In the genomic region with DNA sequence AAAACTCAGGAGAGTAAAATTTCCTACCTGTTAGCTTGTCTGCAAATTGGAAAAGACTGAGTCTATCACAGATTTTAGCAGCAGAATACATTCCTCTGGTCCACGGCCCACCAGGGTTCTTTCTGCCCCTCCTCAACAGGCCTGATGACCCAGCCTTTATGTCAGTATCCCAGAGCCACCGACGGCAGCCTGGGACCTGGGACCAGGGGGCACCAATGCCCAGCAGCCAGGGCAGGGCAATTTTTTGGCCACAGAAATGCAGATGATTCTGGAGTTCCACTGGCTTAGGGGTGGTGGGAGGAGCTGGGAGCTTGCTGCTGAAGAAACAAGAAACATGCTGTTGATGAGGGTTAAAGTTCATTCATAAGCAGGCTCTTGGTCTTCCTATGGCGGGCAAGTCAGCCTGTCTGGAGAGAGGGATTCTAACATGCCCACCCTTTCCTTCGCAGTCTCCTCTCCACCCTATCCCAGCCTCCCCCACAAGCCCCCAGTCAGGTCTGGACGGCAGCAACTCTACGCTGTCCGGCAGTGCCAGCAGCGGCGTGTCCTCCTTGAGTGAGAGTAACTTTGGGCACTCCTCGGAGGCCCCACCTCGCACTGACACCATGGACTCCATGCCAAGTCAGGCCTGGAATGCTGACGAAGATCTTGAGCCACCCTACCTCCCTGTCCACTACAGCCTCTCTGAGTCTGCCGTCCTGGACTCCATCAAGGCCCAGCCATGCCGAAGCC, we compare ENCODE assay signal across 20 cellular contexts.
"Had no signal": no experiment of that assay in that cellular context is flagged by ENCODE, and none has a peak within 500 bp of the region (broad histone marks: within the 10 kb centered on the region; RNA-seq: fewer than 3 reads in every experiment).

No MANE protein-coding gene starts in this region.

- H3K36me3 Mint-ChIP-seq: memory B cell, natural killer cell had no signal

- H3K27ac Mint-ChIP-seq: activated CD8-positive, alpha-beta memory T cell treated with anti-CD3 and anti-CD28 coated beads, Interleukin-2, amount 10 ng/mL, durations not matched to agents 7 days and 5 days; activated naive CD8-positive, alpha-beta T cell treated with anti-CD3 and anti-CD28 coated beads, Interleukin-2, amount 50 U/mL, for 24 hours; memory B cell; natural killer cell had no signal

- H3K9me3 Mint-ChIP-seq: activated naive CD8-positive, alpha-beta T cell treated with anti-CD3 and anti-CD28 coated beads, Interleukin-2, amount 50 U/mL, for 24 hours; memory B cell; natural killer cell had no signal

- H3K4me2 ChIP-seq: hepatocyte had no signal

- DNase-seq: activated CD4-positive, alpha-beta T cell treated with anti-CD3 and anti-CD28 coated beads, Interleukin-2, amount 50 U/mL, for 1 hour; activated CD8-positive, alpha-beta memory T cell treated with anti-CD3 and anti-CD28 coated beads, Interleukin-2, amount 10 ng/mL, durations not matched to agents 7 days and 5 days; activated CD8-positive, alpha-beta T cell treated with anti-CD3 and anti-CD28 coated beads, Interleukin-2, amount 10 ng/mL, durations not matched to agents 7 days and 5 days; activated effector memory CD4-positive, alpha-beta T cell treated with Interleukin-2 at 50 U/mL for 16 hours; activated naive CD4-positive, alpha-beta T cell treated with Interleukin-2 at 50 U/mL for 16 hours; activated naive CD8-positive, alpha-beta T cell treated with anti-CD3 and anti-CD28 coated beads, Interleukin-2, amount 50 U/mL, for 24 hours; amygdala; central memory CD4-positive, alpha-beta T cell; left colon; natural killer cell; nucleus accumbens; stimulated activated CD4-positive, alpha-beta T cell treated with anti-CD3 and anti-CD28 coated beads, Interleukin-15, amount 100 ng/mL, for 24 hours; stimulated activated CD4-positive, alpha-beta T cell treated with anti-CD3 and anti-CD28 coated beads, Interleukin-2, amount 100 ng/mL, for 24 hours; stimulated activated naive CD4-positive, alpha-beta T cell; T-helper 2 cell had no signal

- H3K27ac ChIP-seq: gastroesophageal sphincter, hepatocyte, tibial nerve had no signal

- H2AFZ ChIP-seq: hepatocyte had no signal

- H3K27me3 ChIP-seq: gastroesophageal sphincter, hepatocyte, tibial nerve had no signal

- H3K9me3 ChIP-seq: gastroesophageal sphincter, tibial nerve had no signal

- H3K27me3 Mint-ChIP-seq: activated CD8-positive, alpha-beta memory T cell treated with anti-CD3 and anti-CD28 coated beads, Interleukin-2, amount 10 ng/mL, durations not matched to agents 7 days and 5 days; activated naive CD8-positive, alpha-beta T cell treated with anti-CD3 and anti-CD28 coated beads, Interleukin-2, amount 50 U/mL, for 24 hours had no signal

- H3K4me3 Mint-ChIP-seq: activated CD8-positive, alpha-beta memory T cell treated with anti-CD3 and anti-CD28 coated beads, Interleukin-2, amount 10 ng/mL, durations not matched to agents 7 days and 5 days; activated CD8-positive, alpha-beta T cell treated with anti-CD3 and anti-CD28 coated beads, Interleukin-2, amount 10 ng/mL, durations not matched to agents 7 days and 5 days; activated naive CD8-positive, alpha-beta T cell treated with anti-CD3 and anti-CD28 coated beads, Interleukin-2, amount 50 U/mL, for 24 hours; memory B cell; natural killer cell had no signal

- ATAC-seq: activated CD8-positive, alpha-beta memory T cell treated with anti-CD3 and anti-CD28 coated beads, Interleukin-2, amount 10 ng/mL, durations not matched to agents 7 days and 5 days; activated CD8-positive, alpha-beta T cell treated with anti-CD3 and anti-CD28 coated beads, Interleukin-2, amount 10 ng/mL, durations not matched to agents 7 days and 5 days; activated naive CD8-positive, alpha-beta T cell treated with anti-CD3 and anti-CD28 coated beads, Interleukin-2, amount 50 U/mL, for 24 hours; gastroesophageal sphincter; left colon; natural killer cell; right cardiac atrium had no signal
